In genomic region chr2:24731923-24732322, GRCh38 we compare ENCODE assay signal across 19 cellular contexts.
DNase-seq lines count a peak whose midpoint lies in the region; ATAC-seq and TF ChIP-seq lines count a peak whose summit lies in the region.
"Had no signal": no experiment of that assay in that cellular context is flagged by ENCODE, and none has a peak within 500 bp of the region (broad histone marks: within the 10 kb centered on the region; RNA-seq: fewer than 3 reads in every experiment).

No MANE protein-coding gene starts in this region.

- no peaks in the 10 kb centered on the region for H3K36me3 ChIP-seq in brain microvascular endothelial cell (replicated peaks)
- H3K36me3 ChIP-seq: MG63 had no signal

- TF ChIP-seq CTCF in brain microvascular endothelial cell (IDR thresholded peaks at IDR 0.05; ENCODE audit: low read depth, low read length, missing control alignments): no peak

- no peak overlapping the region for H3K27ac ChIP-seq in brain microvascular endothelial cell
- H3K27ac ChIP-seq: KMS-11, Peyer's patch had no signal

- H3K9me3 Mint-ChIP-seq in stimulated activated naive B cell treated with anti-CD40 and anti-IgM and Interleukin-4, amounts not matched to agents 10 μg/mL and 1 μg/mL and 100 μg/mL, for 72 hours: no peaks in the 10 kb centered on the region
- H3K9me3 Mint-ChIP-seq: CD14-positive monocyte had no signal

- DNase-seq in EH (ENCODE audit: low read depth): peak; percentile 30
- peak; percentile 23 for DNase-seq in HS-27A (ENCODE audit: low read depth)
- peak; percentile 12 for DNase-seq in brain microvascular endothelial cell
- DNase-seq in renal cortical epithelial cell (ENCODE audit: low read depth): peak; percentile 15
- DNase-seq in NCI-H2081 treated with DMSO at 0.1 percent for 48 hours (lab: John Stamatoyannopoulos, UW): no peak
- DNase-seq in NCI-H510A (lab: John Stamatoyannopoulos, UW): no peak
- no peak for DNase-seq in stimulated activated naive B cell treated with anti-CD40 and anti-IgM and Interleukin-4, amounts not matched to agents 10 μg/mL and 1 μg/mL and 100 μg/mL, for 72 hours
- DNase-seq: AML-193, DMS153, MG63, NCI-H1092, NCI-H146, NCI-H2081, NCI-H524 treated with DMSO at 0.1 percent for 48 hours, Peyer's patch, Right ventricle myocardium superior had no signal

- no peak for ATAC-seq in stimulated activated naive B cell treated with anti-CD40 and anti-IgM and Interleukin-4, amounts not matched to agents 10 μg/mL and 1 μg/mL and 100 μg/mL, for 72 hours (replicated peaks)

- H3K4me1 Mint-ChIP-seq in stimulated activated naive B cell treated with anti-CD40 and anti-IgM and Interleukin-4, amounts not matched to agents 10 μg/mL and 1 μg/mL and 100 μg/mL, for 72 hours: no peaks in the 10 kb centered on the region

- H3K27me3 Mint-ChIP-seq in stimulated activated naive B cell treated with anti-CD40 and anti-IgM and Interleukin-4, amounts not matched to agents 10 μg/mL and 1 μg/mL and 100 μg/mL, for 72 hours: no peaks in the 10 kb centered on the region

- H3K27me3 ChIP-seq in brain microvascular endothelial cell (replicated peaks): no peaks in the 10 kb centered on the region
- H3K27me3 ChIP-seq: MG63, Peyer's patch had no signal

- H3K36me3 Mint-ChIP-seq in stimulated activated naive B cell treated with anti-CD40 and anti-IgM and Interleukin-4, amounts not matched to agents 10 μg/mL and 1 μg/mL and 100 μg/mL, for 72 hours: peaks cover 6 to 29% of the 10 kb centered on the region in 2 donors

- no peak overlapping the region for H3K4me3 Mint-ChIP-seq in stimulated activated naive B cell treated with anti-CD40 and anti-IgM and Interleukin-4, amounts not matched to agents 10 μg/mL and 1 μg/mL and 100 μg/mL, for 72 hours
- H3K4me3 Mint-ChIP-seq: CD14-positive monocyte had no signal

- H3K27ac Mint-ChIP-seq in stimulated activated naive B cell treated with anti-CD40 and anti-IgM and Interleukin-4, amounts not matched to agents 10 μg/mL and 1 μg/mL and 100 μg/mL, for 72 hours: no peak overlapping the region

- in situ Hi-C loops in brain microvascular endothelial cell (cut with HindIII; ENCODE audit: low pct_ligation_motif_present, low sequenced_read_pairs): no loop called here

- H3K4me3 ChIP-seq in brain microvascular endothelial cell (ENCODE audit: low read depth, low read length): no peak overlapping the region
- H3K4me3 ChIP-seq: MG63, Peyer's patch, SK-N-MC had no signal

Comparison
In these comparisons a context has a peak if more than half of its experiments do, and no peak if none do; other contexts are left out.
1. DNase-seq: peak in EH (single experiment), HS-27A (single experiment), brain microvascular endothelial cell (single experiment) and renal cortical epithelial cell (single experiment); none in NCI-H2081 treated with DMSO at 0.1 percent for 48 hours (single experiment), NCI-H510A (single experiment) and stimulated activated naive B cell treated with anti-CD40 and anti-IgM and Interleukin-4, amounts not matched to agents 10 μg/mL and 1 μg/mL and 100 μg/mL, for 72 hours (single experiment).